ENCODE assay signal across 14 cellular contexts in genomic region chr9:134364391-134365114, GRCh38. TPM values are rescaled to one million over a fixed set of nuclear protein-coding genes. Genes with fewer than 3 reads are reported as not detected.
DNase-seq lines count a peak whose midpoint lies in the region; FAIRE-seq and TF ChIP-seq lines count a peak whose summit lies in the region.
"Had no signal": no experiment of that assay in that cellular context is flagged by ENCODE, and none has a peak within 500 bp of the region (broad histone marks: within the 10 kb centered on the region; RNA-seq: fewer than 3 reads in every experiment).

No MANE protein-coding gene starts in this region.

- intact Hi-C loops in dendritic cell treated with granulocyte-macrophage colony-stimulating factor and Interleukin-4, amounts not matched to agents 40 ng/mL and 50 ng/mL, for 4 days (cut with micrococcal nuclease) = loop anchor here (5.0 kb wide), 1 partner anchor 37 kb away; the partner anchor contains the start of gene RXRA

- H3K27ac ChIP-seq in small intestine (ENCODE audit: low read depth in 1 of 2, low read length in 1 of 2) = peak overlapping the region in 1 of 2 donors; percentile 22

- H3K4me1 Mint-ChIP-seq in HFFc6 (ENCODE audit: low read depth) = peaks cover 21% of the 10 kb centered on the region
- H3K4me1 Mint-ChIP-seq in dendritic cell treated with granulocyte-macrophage colony-stimulating factor and Interleukin-4, amounts not matched to agents 40 ng/mL and 50 ng/mL, for 4 days (ENCODE audit: low read depth) = peaks cover 96% of the 10 kb centered on the region

- no peaks in the 10 kb centered on the region for H3K27me3 ChIP-seq in small intestine (ENCODE audit: control insufficient read depth in 2 of 2, insufficient read depth in 2 of 2, low read length in 2 of 2)

- peaks cover 12 to 21% of the 10 kb centered on the region in 2 donors for H3K4me1 ChIP-seq in small intestine (ENCODE audit: control insufficient read depth in 2 of 2, insufficient read depth in 1 of 2, low read depth in 1 of 2, low read length in 1 of 2)
- H3K4me1 ChIP-seq: HAP-1 had no signal

- H3K9me3 ChIP-seq in small intestine (ENCODE audit: control insufficient read depth, low read depth) = no peaks in the 10 kb centered on the region
- H3K9me3 ChIP-seq: HAP-1 had no signal

- no peaks in the 10 kb centered on the region for H3K9me3 Mint-ChIP-seq in HFFc6
- H3K9me3 Mint-ChIP-seq in dendritic cell treated with granulocyte-macrophage colony-stimulating factor and Interleukin-4, amounts not matched to agents 40 ng/mL and 50 ng/mL, for 4 days = no peaks in the 10 kb centered on the region

- peaks cover 2% of the 10 kb centered on the region; the same call in 1 of the 2 replicates for H3K27me3 Mint-ChIP-seq in HFFc6 (ENCODE audit: insufficient read depth)
- H3K27me3 Mint-ChIP-seq in dendritic cell treated with granulocyte-macrophage colony-stimulating factor and Interleukin-4, amounts not matched to agents 40 ng/mL and 50 ng/mL, for 4 days = no peaks in the 10 kb centered on the region
- H3K27me3 Mint-ChIP-seq: activated naive CD8-positive, alpha-beta T cell treated with anti-CD3 and anti-CD28 coated beads, Interleukin-2, amount 10 ng/mL, durations not matched to agents 7 days and 5 days had no signal

- TF ChIP-seq CTCF in HFFc6 (IDR thresholded peaks at IDR 0.05) = peak; percentile 51

- no peak overlapping the region for H3K4me3 ChIP-seq in small intestine (ENCODE audit: low read depth in 1 of 2, low read length in 2 of 2)
- H3K4me3 ChIP-seq: HAP-1, smooth muscle cell had no signal

- no peak for FAIRE-seq in small intestine (lab: Jason Lieb, UNC)

- H3K27ac Mint-ChIP-seq in HFFc6 = no peak overlapping the region
- H3K27ac Mint-ChIP-seq in dendritic cell treated with granulocyte-macrophage colony-stimulating factor and Interleukin-4, amounts not matched to agents 40 ng/mL and 50 ng/mL, for 4 days = peak overlapping the region; percentile 91

- 53 to 73% (median 65%) methylated on average over 12 to 13 of the region's 13 CpGs for WGBS in small intestine, 3 donors

- no peak overlapping the region for H3K4me3 Mint-ChIP-seq in HFFc6
- peak overlapping the region; percentile 14 for H3K4me3 Mint-ChIP-seq in dendritic cell treated with granulocyte-macrophage colony-stimulating factor and Interleukin-4, amounts not matched to agents 40 ng/mL and 50 ng/mL, for 4 days
- H3K4me3 Mint-ChIP-seq: activated naive CD8-positive, alpha-beta T cell treated with anti-CD3 and anti-CD28 coated beads, Interleukin-2, amount 10 ng/mL, durations not matched to agents 7 days and 5 days had no signal

- H3K36me3 ChIP-seq in small intestine (ENCODE audit: control insufficient read depth in 2 of 2, insufficient read depth in 2 of 2, low read length in 2 of 2) = no peaks in the 10 kb centered on the region
- H3K36me3 ChIP-seq: HAP-1 had no signal

- DNase-seq in activated effector memory CD4-positive, alpha-beta T cell treated with anti-CD3 and anti-CD28 coated beads, Interleukin-2, amount 50 U/mL, for 16 hours = peak; percentile 66
- no peak for DNase-seq in activated effector memory CD4-positive, alpha-beta T cell treated with Interleukin-2 at 50 U/mL for 16 hours
- DNase-seq in HFFc6 = no peak
- DNase-seq in small intestine = peak; percentile 66
- DNase-seq in GM19240 (ENCODE audit: insufficient read length, low spot score) = no peak
- DNase-seq in central memory CD4-positive, alpha-beta T cell = no peak
- no peak for DNase-seq in NCI-H2227 (lab: John Stamatoyannopoulos, UW; ENCODE audit: unreplicated experiment)
- DNase-seq: activated naive CD8-positive, alpha-beta T cell treated with anti-CD3 and anti-CD28 coated beads, Interleukin-2, amount 10 ng/mL, durations not matched to agents 7 days and 5 days; NCI-H1105 treated with DMSO at 0.1 percent for 48 hours; NCI-H82; SW 1271 had no signal

- no peaks in the 10 kb centered on the region for H3K36me3 Mint-ChIP-seq in HFFc6 (ENCODE audit: low read depth)
- H3K36me3 Mint-ChIP-seq in dendritic cell treated with granulocyte-macrophage colony-stimulating factor and Interleukin-4, amounts not matched to agents 40 ng/mL and 50 ng/mL, for 4 days (ENCODE audit: low read depth) = peaks cover 42% of the 10 kb centered on the region
- H3K36me3 Mint-ChIP-seq: activated naive CD8-positive, alpha-beta T cell treated with anti-CD3 and anti-CD28 coated beads, Interleukin-2, amount 10 ng/mL, durations not matched to agents 7 days and 5 days had no signal

RNA-seq across cellular contexts. Expression of gene RXRA, which starts 38.3 kb away (rescaled TPM):
- total RNA-seq in HFFc6 (2021; fragmentation: NEBNext Ultra II Directional; extraction: Animal tissue kit (Norgen Biotek cat#: 25700)) = 10 to 100 TPM; 23.2 to 31.9 (median 28.0) TPM
- polyA plus RNA-seq in small intestine = 10 to 100 TPM; 30.8 to 48.3 (median 34.7) TPM

Comparison
In these comparisons a context has a peak if more than half of its experiments do, and no peak if none do; other contexts are left out.
1. DNase-seq: peak in activated effector memory CD4-positive, alpha-beta T cell treated with anti-CD3 and anti-CD28 coated beads, Interleukin-2, amount 50 U/mL, for 16 hours (single experiment) and small intestine (single experiment); none in activated effector memory CD4-positive, alpha-beta T cell treated with Interleukin-2 at 50 U/mL for 16 hours (single experiment), HFFc6 (single experiment), GM19240 (single experiment), central memory CD4-positive, alpha-beta T cell (single experiment) and NCI-H2227 (single experiment).